Comparison of ENCODE assay signal across 1 cellular context in the genomic region with DNA sequence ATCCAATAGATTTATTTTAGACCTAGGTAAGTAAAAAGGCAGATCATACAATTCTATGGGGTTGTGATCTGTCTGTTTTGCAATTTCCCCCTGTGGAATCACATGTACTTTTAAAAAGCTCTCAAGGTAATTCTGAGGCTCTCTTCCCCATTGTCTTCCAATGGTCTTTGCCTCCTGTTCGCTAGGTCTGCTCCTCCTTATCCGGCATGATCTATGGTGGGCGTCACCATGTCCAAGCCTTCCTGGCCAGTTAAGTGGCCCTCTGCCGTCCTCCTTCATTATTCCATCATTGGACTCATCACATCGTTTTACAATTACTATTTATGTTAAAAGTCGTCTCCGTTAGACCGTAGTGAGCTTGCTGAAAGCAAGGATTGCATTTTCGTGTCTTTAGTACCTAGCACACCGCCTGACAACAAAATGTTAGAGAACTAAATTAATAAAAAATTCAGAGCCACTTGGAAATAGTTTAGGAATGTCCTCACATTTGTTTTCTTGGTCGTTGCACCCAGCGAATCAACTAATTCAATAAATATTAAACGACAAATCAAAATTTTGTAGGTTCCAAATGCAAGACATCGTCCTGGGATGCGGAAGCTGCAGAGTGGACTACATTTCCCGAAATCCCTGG.
TF ChIP-seq lines count a peak whose summit lies in the region.

No MANE protein-coding gene starts in this region.

TF ChIP-seq in HepG2, 621 proteins besides CTCF, POLR2A, EP300 and RAD21 (continued from another document and continues in another):
- TF ChIP-seq, protein P1, sequence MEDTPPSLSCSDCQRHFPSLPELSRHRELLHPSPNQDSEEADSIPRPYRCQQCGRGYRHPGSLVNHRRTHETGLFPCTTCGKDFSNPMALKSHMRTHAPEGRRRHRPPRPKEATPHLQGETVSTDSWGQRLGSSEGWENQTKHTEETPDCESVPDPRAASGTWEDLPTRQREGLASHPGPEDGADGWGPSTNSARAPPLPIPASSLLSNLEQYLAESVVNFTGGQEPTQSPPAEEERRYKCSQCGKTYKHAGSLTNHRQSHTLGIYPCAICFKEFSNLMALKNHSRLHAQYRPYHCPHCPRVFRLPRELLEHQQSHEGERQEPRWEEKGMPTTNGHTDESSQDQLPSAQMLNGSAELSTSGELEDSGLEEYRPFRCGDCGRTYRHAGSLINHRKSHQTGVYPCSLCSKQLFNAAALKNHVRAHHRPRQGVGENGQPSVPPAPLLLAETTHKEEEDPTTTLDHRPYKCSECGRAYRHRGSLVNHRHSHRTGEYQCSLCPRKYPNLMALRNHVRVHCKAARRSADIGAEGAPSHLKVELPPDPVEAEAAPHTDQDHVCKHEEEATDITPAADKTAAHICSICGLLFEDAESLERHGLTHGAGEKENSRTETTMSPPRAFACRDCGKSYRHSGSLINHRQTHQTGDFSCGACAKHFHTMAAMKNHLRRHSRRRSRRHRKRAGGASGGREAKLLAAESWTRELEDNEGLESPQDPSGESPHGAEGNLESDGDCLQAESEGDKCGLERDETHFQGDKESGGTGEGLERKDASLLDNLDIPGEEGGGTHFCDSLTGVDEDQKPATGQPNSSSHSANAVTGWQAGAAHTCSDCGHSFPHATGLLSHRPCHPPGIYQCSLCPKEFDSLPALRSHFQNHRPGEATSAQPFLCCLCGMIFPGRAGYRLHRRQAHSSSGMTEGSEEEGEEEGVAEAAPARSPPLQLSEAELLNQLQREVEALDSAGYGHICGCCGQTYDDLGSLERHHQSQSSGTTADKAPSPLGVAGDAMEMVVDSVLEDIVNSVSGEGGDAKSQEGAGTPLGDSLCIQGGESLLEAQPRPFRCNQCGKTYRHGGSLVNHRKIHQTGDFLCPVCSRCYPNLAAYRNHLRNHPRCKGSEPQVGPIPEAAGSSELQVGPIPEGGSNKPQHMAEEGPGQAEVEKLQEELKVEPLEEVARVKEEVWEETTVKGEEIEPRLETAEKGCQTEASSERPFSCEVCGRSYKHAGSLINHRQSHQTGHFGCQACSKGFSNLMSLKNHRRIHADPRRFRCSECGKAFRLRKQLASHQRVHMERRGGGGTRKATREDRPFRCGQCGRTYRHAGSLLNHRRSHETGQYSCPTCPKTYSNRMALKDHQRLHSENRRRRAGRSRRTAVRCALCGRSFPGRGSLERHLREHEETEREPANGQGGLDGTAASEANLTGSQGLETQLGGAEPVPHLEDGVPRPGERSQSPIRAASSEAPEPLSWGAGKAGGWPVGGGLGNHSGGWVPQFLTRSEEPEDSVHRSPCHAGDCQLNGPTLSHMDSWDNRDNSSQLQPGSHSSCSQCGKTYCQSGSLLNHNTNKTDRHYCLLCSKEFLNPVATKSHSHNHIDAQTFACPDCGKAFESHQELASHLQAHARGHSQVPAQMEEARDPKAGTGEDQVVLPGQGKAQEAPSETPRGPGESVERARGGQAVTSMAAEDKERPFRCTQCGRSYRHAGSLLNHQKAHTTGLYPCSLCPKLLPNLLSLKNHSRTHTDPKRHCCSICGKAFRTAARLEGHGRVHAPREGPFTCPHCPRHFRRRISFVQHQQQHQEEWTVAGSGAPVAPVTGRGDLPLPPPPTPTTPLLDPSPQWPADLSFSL (CRISPR knock-in tag; IDR thresholded peaks at IDR 0.05), result 0 out of 2 replicates have a peak, but pooled peaks have one; percentile 19
- TF ChIP-seq PCBP2 (optimal IDR thresholded peaks at IDR 0.05; ENCODE audit: low read depth, low read length, poor library complexity, severe bottlenecking) (no peak), MEF2D (CRISPR knock-in tag; IDR thresholded peaks at IDR 0.05) (0 out of 2 replicates have a peak, but pooled peaks have one; percentile 6), JUNB (CRISPR knock-in tag; IDR thresholded peaks at IDR 0.05; ENCODE audit: borderline replicate concordance) (no peak), TBX2 (CRISPR knock-in tag; IDR thresholded peaks at IDR 0.05; ENCODE audit: borderline replicate concordance) (peak; percentile 34; the same call in 1 of the 2 replicates), HOXD1 (CRISPR knock-in tag; IDR thresholded peaks at IDR 0.05) (no peak), ZNF383 (CRISPR knock-in tag; IDR thresholded peaks at IDR 0.05; ENCODE audit: borderline replicate concordance) (no peak), ZFAT (CRISPR knock-in tag; conservative IDR thresholded peaks at IDR 0.05) (no peak; the same call in 1 of the 2 replicates), ZNF17 (CRISPR knock-in tag; IDR thresholded peaks at IDR 0.05) (no peak), RFX3 (CRISPR knock-in tag; IDR thresholded peaks at IDR 0.05) (no peak), SYNCRIP (IDR thresholded peaks at IDR 0.05; ENCODE audit: insufficient read depth, low read depth, low read length) (no peak), ONECUT2 (CRISPR knock-in tag; IDR thresholded peaks at IDR 0.05) (no peak), KDM3A (CRISPR knock-in tag; IDR thresholded peaks at IDR 0.05; ENCODE audit: low read depth) (no peak), ATAD3A (CRISPR knock-in tag; IDR thresholded peaks at IDR 0.05) (no peak), ZNF619 (CRISPR knock-in tag; IDR thresholded peaks at IDR 0.05) (no peak), NKX3-1 (CRISPR knock-in tag; IDR thresholded peaks at IDR 0.05) (no peak)
- TF ChIP-seq, protein P2, sequence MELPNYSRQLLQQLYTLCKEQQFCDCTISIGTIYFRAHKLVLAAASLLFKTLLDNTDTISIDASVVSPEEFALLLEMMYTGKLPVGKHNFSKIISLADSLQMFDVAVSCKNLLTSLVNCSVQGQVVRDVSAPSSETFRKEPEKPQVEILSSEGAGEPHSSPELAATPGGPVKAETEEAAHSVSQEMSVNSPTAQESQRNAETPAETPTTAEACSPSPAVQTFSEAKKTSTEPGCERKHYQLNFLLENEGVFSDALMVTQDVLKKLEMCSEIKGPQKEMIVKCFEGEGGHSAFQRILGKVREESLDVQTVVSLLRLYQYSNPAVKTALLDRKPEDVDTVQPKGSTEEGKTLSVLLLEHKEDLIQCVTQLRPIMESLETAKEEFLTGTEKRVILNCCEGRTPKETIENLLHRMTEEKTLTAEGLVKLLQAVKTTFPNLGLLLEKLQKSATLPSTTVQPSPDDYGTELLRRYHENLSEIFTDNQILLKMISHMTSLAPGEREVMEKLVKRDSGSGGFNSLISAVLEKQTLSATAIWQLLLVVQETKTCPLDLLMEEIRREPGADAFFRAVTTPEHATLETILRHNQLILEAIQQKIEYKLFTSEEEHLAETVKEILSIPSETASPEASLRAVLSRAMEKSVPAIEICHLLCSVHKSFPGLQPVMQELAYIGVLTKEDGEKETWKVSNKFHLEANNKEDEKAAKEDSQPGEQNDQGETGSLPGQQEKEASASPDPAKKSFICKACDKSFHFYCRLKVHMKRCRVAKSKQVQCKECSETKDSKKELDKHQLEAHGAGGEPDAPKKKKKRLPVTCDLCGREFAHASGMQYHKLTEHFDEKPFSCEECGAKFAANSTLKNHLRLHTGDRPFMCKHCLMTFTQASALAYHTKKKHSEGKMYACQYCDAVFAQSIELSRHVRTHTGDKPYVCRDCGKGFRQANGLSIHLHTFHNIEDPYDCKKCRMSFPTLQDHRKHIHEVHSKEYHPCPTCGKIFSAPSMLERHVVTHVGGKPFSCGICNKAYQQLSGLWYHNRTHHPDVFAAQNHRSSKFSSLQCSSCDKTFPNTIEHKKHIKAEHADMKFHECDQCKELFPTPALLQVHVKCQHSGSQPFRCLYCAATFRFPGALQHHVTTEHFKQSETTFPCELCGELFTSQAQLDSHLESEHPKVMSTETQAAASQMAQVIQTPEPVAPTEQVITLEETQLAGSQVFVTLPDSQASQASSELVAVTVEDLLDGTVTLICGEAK (IDR thresholded peaks at IDR 0.05), result no peak
- TF ChIP-seq, protein P2 (CRISPR knock-in tag; IDR thresholded peaks at IDR 0.05), result no peak
- TF ChIP-seq, protein P3, sequence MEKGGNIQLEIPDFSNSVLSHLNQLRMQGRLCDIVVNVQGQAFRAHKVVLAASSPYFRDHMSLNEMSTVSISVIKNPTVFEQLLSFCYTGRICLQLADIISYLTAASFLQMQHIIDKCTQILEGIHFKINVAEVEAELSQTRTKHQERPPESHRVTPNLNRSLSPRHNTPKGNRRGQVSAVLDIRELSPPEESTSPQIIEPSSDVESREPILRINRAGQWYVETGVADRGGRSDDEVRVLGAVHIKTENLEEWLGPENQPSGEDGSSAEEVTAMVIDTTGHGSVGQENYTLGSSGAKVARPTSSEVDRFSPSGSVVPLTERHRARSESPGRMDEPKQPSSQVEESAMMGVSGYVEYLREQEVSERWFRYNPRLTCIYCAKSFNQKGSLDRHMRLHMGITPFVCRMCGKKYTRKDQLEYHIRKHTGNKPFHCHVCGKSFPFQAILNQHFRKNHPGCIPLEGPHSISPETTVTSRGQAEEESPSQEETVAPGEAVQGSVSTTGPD (CRISPR knock-in tag; IDR thresholded peaks at IDR 0.05), result no peak
- TF ChIP-seq, protein P4, sequence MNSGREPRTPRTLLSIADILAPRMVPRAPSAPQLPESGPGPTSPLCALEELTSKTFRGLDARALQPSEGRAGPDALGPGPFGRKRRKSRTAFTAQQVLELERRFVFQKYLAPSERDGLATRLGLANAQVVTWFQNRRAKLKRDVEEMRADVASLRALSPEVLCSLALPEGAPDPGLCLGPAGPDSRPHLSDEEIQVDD (CRISPR knock-in tag; IDR thresholded peaks at IDR 0.05; ENCODE audit: borderline replicate concordance), result no peak
- TF ChIP-seq, protein P5, sequence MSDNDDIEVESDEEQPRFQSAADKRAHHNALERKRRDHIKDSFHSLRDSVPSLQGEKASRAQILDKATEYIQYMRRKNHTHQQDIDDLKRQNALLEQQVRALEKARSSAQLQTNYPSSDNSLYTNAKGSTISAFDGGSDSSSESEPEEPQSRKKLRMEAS (IDR thresholded peaks at IDR 0.05), result peak; percentile 40; the same call in 1 of the 2 replicates
- TF ChIP-seq, protein P6, sequence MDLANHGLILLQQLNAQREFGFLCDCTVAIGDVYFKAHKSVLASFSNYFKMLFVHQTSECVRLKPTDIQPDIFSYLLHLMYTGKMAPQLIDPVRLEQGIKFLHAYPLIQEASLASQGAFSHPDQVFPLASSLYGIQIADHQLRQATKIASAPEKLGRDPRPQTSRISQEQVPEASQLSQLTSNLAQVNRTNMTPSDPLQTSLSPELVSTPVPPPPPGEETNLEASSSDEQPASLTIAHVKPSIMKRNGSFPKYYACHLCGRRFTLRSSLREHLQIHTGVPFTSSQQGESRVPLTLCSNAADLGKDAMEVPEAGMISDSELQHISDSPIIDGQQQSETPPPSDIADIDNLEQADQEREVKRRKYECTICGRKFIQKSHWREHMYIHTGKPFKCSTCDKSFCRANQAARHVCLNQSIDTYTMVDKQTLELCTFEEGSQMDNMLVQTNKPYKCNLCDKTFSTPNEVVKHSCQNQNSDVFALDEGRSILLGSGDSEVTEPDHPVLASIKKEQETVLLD (CRISPR knock-in tag; IDR thresholded peaks at IDR 0.05; ENCODE audit: low read depth), result no peak
- TF ChIP-seq, protein P7, sequence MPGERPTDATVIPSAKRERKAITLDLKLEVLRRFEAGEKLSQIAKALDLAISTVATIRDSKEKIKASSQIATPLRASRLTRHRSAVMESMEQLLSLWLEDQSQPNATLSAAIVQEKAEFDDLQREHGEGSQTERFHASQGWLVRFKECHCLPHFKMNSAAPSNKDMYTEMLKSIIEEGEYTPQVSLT (CRISPR knock-in tag; IDR thresholded peaks at IDR 0.05; ENCODE audit: borderline replicate concordance, low read depth), result no peak
- TF ChIP-seq, protein P8, sequence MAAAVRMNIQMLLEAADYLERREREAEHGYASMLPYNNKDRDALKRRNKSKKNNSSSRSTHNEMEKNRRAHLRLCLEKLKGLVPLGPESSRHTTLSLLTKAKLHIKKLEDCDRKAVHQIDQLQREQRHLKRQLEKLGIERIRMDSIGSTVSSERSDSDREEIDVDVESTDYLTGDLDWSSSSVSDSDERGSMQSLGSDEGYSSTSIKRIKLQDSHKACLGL (CRISPR knock-in tag; IDR thresholded peaks at IDR 0.05), result no peak
- TF ChIP-seq, protein P9, sequence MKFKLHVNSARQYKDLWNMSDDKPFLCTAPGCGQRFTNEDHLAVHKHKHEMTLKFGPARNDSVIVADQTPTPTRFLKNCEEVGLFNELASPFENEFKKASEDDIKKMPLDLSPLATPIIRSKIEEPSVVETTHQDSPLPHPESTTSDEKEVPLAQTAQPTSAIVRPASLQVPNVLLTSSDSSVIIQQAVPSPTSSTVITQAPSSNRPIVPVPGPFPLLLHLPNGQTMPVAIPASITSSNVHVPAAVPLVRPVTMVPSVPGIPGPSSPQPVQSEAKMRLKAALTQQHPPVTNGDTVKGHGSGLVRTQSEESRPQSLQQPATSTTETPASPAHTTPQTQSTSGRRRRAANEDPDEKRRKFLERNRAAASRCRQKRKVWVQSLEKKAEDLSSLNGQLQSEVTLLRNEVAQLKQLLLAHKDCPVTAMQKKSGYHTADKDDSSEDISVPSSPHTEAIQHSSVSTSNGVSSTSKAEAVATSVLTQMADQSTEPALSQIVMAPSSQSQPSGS (CRISPR knock-in tag; IDR thresholded peaks at IDR 0.05), result no peak; the same call in 1 of the 2 replicates
- TF ChIP-seq, protein P10, sequence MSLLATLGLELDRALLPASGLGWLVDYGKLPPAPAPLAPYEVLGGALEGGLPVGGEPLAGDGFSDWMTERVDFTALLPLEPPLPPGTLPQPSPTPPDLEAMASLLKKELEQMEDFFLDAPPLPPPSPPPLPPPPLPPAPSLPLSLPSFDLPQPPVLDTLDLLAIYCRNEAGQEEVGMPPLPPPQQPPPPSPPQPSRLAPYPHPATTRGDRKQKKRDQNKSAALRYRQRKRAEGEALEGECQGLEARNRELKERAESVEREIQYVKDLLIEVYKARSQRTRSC (CRISPR knock-in tag; IDR thresholded peaks at IDR 0.05; ENCODE audit: low read depth), result no peak
- TF ChIP-seq, protein P11, sequence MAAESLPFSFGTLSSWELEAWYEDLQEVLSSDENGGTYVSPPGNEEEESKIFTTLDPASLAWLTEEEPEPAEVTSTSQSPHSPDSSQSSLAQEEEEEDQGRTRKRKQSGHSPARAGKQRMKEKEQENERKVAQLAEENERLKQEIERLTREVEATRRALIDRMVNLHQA (CRISPR knock-in tag; IDR thresholded peaks at IDR 0.05), result no peak
